Comparison of ENCODE assay signal across 10 cellular contexts in genomic region chr12:75943730-75944096, GRCh38.
DNase-seq lines count a peak whose midpoint lies in the region; ATAC-seq, FAIRE-seq and TF ChIP-seq lines count a peak whose summit lies in the region.
"Had no signal": no experiment of that assay in that cellular context is flagged by ENCODE, and none has a peak within 500 bp of the region (broad histone marks: within the 10 kb centered on the region; RNA-seq: fewer than 3 reads in every experiment).

No MANE protein-coding gene starts in this region.

- no peaks in the 10 kb centered on the region for H3K27me3 ChIP-seq in right lobe of liver

- peak in 1 of 2 experiments; percentile 15; a peak in 3 of 5 replicates for TF ChIP-seq RAD21 in A549 (conservative IDR thresholded peaks at IDR 0.05 in 1 of 2, IDR thresholded peaks at IDR 0.05 in 1 of 2)

- DNase-seq in A549 (ENCODE audit: low read depth in 1 of 2, low spot score in 1 of 2) (peak in 1 of 2 experiments; percentile 87), H54 (ENCODE audit: insufficient read length, low spot score) (no peak), right lobe of liver (no peak), GF-D8 (lab: John Stamatoyannopoulos, UW) (no peak), RCC 7860 (ENCODE audit: low spot score) (no peak)
- no peak for DNase-seq in activated naive CD4-positive, alpha-beta T cell treated with anti-CD3 and anti-CD28 coated beads, Interleukin-2, amount 50 U/mL, for 72 hours (ENCODE audit: low spot score in 2 of 2)
- DNase-seq: cerebellar nuclear complex, NCI-H1930 had no signal

- TF ChIP-seq POLR2A in A549 (IDR thresholded peaks at IDR 0.05; ENCODE audit: low read length): no peak
- TF ChIP-seq POLR2A in H54 (IDR thresholded peaks at IDR 0.05; ENCODE audit: low read depth, low read length): no peak
- no peak for TF ChIP-seq POLR2A in right lobe of liver (IDR thresholded peaks at IDR 0.05)

- no peaks in the 10 kb centered on the region for H3K9me3 Mint-ChIP-seq in activated naive CD4-positive, alpha-beta T cell treated with anti-CD3 and anti-CD28 coated beads, Interleukin-2, amount 50 U/mL, for 72 hours

- TF ChIP-seq EP300 in A549 (IDR thresholded peaks at IDR 0.05): no peak

- FAIRE-seq in A549 (lab: Jason Lieb, UNC) (no peak), H54 (lab: Jason Lieb, UNC) (peak; percentile 52), RCC 7860 (lab: Jason Lieb, UNC) (no peak)

- H3K27ac Mint-ChIP-seq in activated naive CD4-positive, alpha-beta T cell treated with anti-CD3 and anti-CD28 coated beads, Interleukin-2, amount 50 U/mL, for 72 hours: peak overlapping the region; percentile 89 to 94

- CTCF ChIA-PET in A549 (lab: Yijun Ruan, JAX): interaction anchor here (0.7 to 2.0 kb wide), 3 partner anchors 9 to 88 kb away, joined by 3 to 8 read pairs (median 3); partner anchors contain the start of gene PHLDA1

- H3K4me1 ChIP-seq in A549 (peaks cover 59% of the 10 kb centered on the region), right lobe of liver (peaks cover 0 to 14% (median 6%) of the 10 kb centered on the region in 4 donors)

- peak overlapping the region; percentile 2; the same call in 1 of the 3 replicates for H3K4me3 ChIP-seq in A549
- H3K4me3 ChIP-seq in right lobe of liver: no peak overlapping the region

- H3K4me2 ChIP-seq in A549: peak overlapping the region; percentile 80

- peak; percentile 69 to 76 for ATAC-seq in A549
- ATAC-seq in activated naive CD4-positive, alpha-beta T cell treated with anti-CD3 and anti-CD28 coated beads, Interleukin-2, amount 50 U/mL, for 72 hours: peak in 1 of 2 donors; percentile 5
- peak; percentile 9 to 34 (median 31) for ATAC-seq in right lobe of liver
- no peak for ATAC-seq in HG02759 (IDR thresholded peaks at IDR 0.05; ENCODE audit: unreplicated experiment)
- no peak for ATAC-seq in GM18867 (IDR thresholded peaks at IDR 0.05; ENCODE audit: unreplicated experiment)

- TF ChIP-seq CTCF in A549 (IDR thresholded peaks at IDR 0.05): no peak
- no peak for TF ChIP-seq CTCF in right lobe of liver (IDR thresholded peaks at IDR 0.05)

- no peaks in the 10 kb centered on the region for H3K36me3 ChIP-seq in right lobe of liver

- peak overlapping the region; percentile 91 to 96 for H3K27ac ChIP-seq in A549
- H3K27ac ChIP-seq in right lobe of liver: peak overlapping the region; percentile 39 to 70 (median 59)

- no peaks in the 10 kb centered on the region for H3K9me3 ChIP-seq in A549
- no peaks in the 10 kb centered on the region for H3K9me3 ChIP-seq in right lobe of liver

- POLR2A ChIA-PET in A549 (lab: Yijun Ruan, JAX): interaction anchor here (0.9 to 2.0 kb wide), 4 partner anchors 34 to 87 kb away, joined by 3 to 10 read pairs (median 5); partner anchors contain the start of gene PHLDA1

- 0% methylated on average over 1 of the region's 1 CpG for WGBS in A549 (ENCODE audit: missing lambda C conversion rate)
- 80% methylated on average over 1 of the region's 1 CpG for WGBS in right lobe of liver (ENCODE audit: insufficient coverage, low coverage, low lambda C conversion rate, missing lambda C conversion rate)

- intact Hi-C loops in right lobe of liver (cut with DNase I): no loop called here

- peaks cover 0 to 4% of the 10 kb centered on the region in 2 donors for H3K36me3 Mint-ChIP-seq in activated naive CD4-positive, alpha-beta T cell treated with anti-CD3 and anti-CD28 coated beads, Interleukin-2, amount 50 U/mL, for 72 hours

TF ChIP-seq in A549, 52 proteins besides CTCF, POLR2A, EP300 and RAD21 (continues in another document):
- TF ChIP-seq RNF2 (IDR thresholded peaks at IDR 0.05; ENCODE audit: borderline replicate concordance, low read depth) (no peak), FOXS1 (CRISPR knock-in tag; IDR thresholded peaks at IDR 0.05) (no peak), HOXB5 (CRISPR knock-in tag; IDR thresholded peaks at IDR 0.05) (no peak), CHD2 (IDR thresholded peaks at IDR 0.05; ENCODE audit: low read length, partially characterized antibody) (no peak), ZSCAN20 (CRISPR knock-in tag; IDR thresholded peaks at IDR 0.05) (no peak), GATA3 (IDR thresholded peaks at IDR 0.05; ENCODE audit: borderline replicate concordance) (no peak), SREBF2 (IDR thresholded peaks at IDR 0.05) (no peak), CBX2 (IDR thresholded peaks at IDR 0.05; ENCODE audit: borderline replicate concordance, low read depth) (no peak), MAX (IDR thresholded peaks at IDR 0.05) (0 out of 2 replicates have a peak, but pooled peaks have one; percentile 13), EHF (CRISPR knock-in tag; IDR thresholded peaks at IDR 0.05) (0 out of 2 replicates have a peak, but pooled peaks have one; percentile 19), HES2 (IDR thresholded peaks at IDR 0.05) (no peak), JUN (IDR thresholded peaks at IDR 0.05) (no peak), HOXA7 (CRISPR knock-in tag; IDR thresholded peaks at IDR 0.05) (peak; percentile 59; the same call in 1 of the 2 replicates), ZC3H11A (IDR thresholded peaks at IDR 0.05) (no peak), BCL3 (IDR thresholded peaks at IDR 0.05) (no peak), NFE2L2 (conservative IDR thresholded peaks at IDR 0.05; ENCODE audit: low read length) (no peak), PBX3 (IDR thresholded peaks at IDR 0.05) (no peak), REST (IDR thresholded peaks at IDR 0.05) (no peak), CBX8 (IDR thresholded peaks at IDR 0.05) (no peak), CHD4 (IDR thresholded peaks at IDR 0.05; ENCODE audit: borderline replicate concordance) (no peak), HMGXB4 (CRISPR knock-in tag; IDR thresholded peaks at IDR 0.05; ENCODE audit: borderline replicate concordance) (no peak), RARB (CRISPR knock-in tag; IDR thresholded peaks at IDR 0.05) (no peak)

Comparison
In these comparisons a context has a peak if more than half of its experiments do, and no peak if none do; other contexts are left out.
1. ATAC-seq: peak in A549 (2 of 2) and right lobe of liver (4 of 4); none in HG02759 (single experiment) and GM18867 (single experiment).